ENCODE assay signal across 25 cellular contexts in the genomic region with DNA sequence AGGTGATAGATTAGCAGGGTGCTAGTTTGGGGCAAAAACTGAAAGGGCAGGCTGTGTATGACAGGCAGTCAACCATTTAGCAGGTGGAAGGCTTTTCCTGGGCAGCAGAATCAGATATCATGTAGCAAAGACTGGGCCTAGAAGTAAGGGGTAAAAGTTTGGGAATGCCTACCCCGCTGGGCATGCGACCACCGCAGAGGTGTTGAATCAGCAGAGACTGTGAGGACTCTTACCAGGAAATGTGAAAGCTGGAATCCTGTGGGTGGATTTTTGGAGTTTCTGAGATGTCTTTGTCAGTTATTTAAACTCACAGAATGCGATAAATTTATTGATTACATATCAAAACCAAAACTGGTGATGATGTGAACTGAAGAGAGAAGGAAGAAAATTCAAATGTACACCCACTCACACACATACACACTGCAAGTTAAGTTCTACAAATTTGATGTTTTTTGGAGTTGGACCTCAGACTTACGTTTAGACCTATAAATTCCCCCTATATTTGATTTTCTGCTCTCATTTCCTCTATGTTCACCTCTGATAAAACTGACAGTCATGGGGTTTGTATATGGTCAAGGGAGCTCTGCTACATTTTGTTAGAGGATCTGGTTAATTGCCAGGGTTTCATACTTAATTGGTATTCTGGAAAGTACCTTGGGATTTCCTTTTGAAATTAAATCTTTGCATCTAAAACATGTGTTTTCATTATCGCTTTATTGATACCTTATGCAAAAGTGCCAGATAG.
DNase-seq lines count a peak whose midpoint lies in the region; ATAC-seq and TF ChIP-seq lines count a peak whose summit lies in the region.
"Had no signal": no experiment of that assay in that cellular context is flagged by ENCODE, and none has a peak within 500 bp of the region (broad histone marks: within the 10 kb centered on the region; RNA-seq: fewer than 3 reads in every experiment).

No MANE protein-coding gene starts in this region.

- intact Hi-C loops in activated CD4-positive, alpha-beta memory T cell treated with anti-CD3 and anti-CD28 coated beads for 36 hours (cut with micrococcal nuclease), result no loop called here

- H3K27me3 Mint-ChIP-seq in neural crest cell (ENCODE audit: low read depth) (no peaks in the 10 kb centered on the region), endodermal cell (ENCODE audit: insufficient read depth) (no peaks in the 10 kb centered on the region)
- H3K27me3 Mint-ChIP-seq in activated CD4-positive, alpha-beta memory T cell treated with anti-CD3 and anti-CD28 coated beads for 36 hours, result no peaks in the 10 kb centered on the region
- H3K27me3 Mint-ChIP-seq: B cell had no signal

- POLR2A ChIA-PET in activated CD4-positive, alpha-beta memory T cell treated with anti-CD3 and anti-CD28 coated beads for 36 hours (lab: Charles Lee), result no interaction called here

- DNase-seq in astrocyte of the hippocampus (ENCODE audit: low read depth, low spot score) (peak; percentile 44), neural crest cell (ENCODE audit: low read depth, low spot score) (no peak), endodermal cell (no peak)
- no peak for DNase-seq in activated CD4-positive, alpha-beta memory T cell treated with anti-CD3 and anti-CD28 coated beads for 36 hours
- DNase-seq: activated CD4-positive, alpha-beta T cell treated with anti-CD3 and anti-CD28 coated beads, Interleukin-2, amount 50 U/mL, for 1 hour; activated naive CD4-positive, alpha-beta T cell treated with anti-CD3 and anti-CD28 coated beads, Interleukin-2, amount 50 U/mL, for 16 hours; caudate nucleus; COR-L47; H7; NCI-H2029 treated with DMSO at 0.1 percent for 48 hours; NCI-H2227 treated with DMSO at 0.1 percent for 48 hours; occipital lobe; stimulated activated CD4-positive, alpha-beta T cell treated with anti-CD3 and anti-CD28 coated beads, Interleukin-4, amount 100 ng/mL, for 1 hour; stimulated activated naive CD4-positive, alpha-beta T cell treated with Interleukin-2 at 50 U/mL for 16 hours; testis; uterus had no signal

- H3K4me3 ChIP-seq in BLaER1 treated with 17β-estradiol and CSF1 and Interleukin-3, amounts not matched to agents 10 nM and 100 nM, result no peak overlapping the region
- no peak overlapping the region for H3K4me3 ChIP-seq in endodermal cell (ENCODE audit: low read length)
- H3K4me3 ChIP-seq: gastroesophageal sphincter, lung, testis, uterus had no signal

- H3K9me3 Mint-ChIP-seq in neural crest cell, result peaks cover 40% of the 10 kb centered on the region
- H3K9me3 Mint-ChIP-seq in endodermal cell, result peaks cover 10% of the 10 kb centered on the region
- H3K9me3 Mint-ChIP-seq in activated CD4-positive, alpha-beta memory T cell treated with anti-CD3 and anti-CD28 coated beads for 36 hours, result peaks cover 6% of the 10 kb centered on the region
- H3K9me3 Mint-ChIP-seq: T-helper 2 cell treated with Interferon-gamma antibody and Interleukin-4, amounts not matched to agents 5 μg/mL and 100 μg/mL, for 36 hours had no signal

- peaks cover 19% of the 10 kb centered on the region for H3K36me3 Mint-ChIP-seq in neural crest cell (ENCODE audit: low read depth)
- no peaks in the 10 kb centered on the region for H3K36me3 Mint-ChIP-seq in endodermal cell (ENCODE audit: low read depth)
- no peaks in the 10 kb centered on the region for H3K36me3 Mint-ChIP-seq in activated CD4-positive, alpha-beta memory T cell treated with anti-CD3 and anti-CD28 coated beads for 36 hours

- 93 to 95% methylated on average over 3 to 5 of the region's 6 CpGs for WGBS in endodermal cell (ENCODE audit: insufficient coverage in 1 of 2, insufficient read length in 1 of 2), 2 experiments

- peak; percentile 12 for ATAC-seq in HG02852 (IDR thresholded peaks at IDR 0.05; ENCODE audit: unreplicated experiment)
- ATAC-seq in GM18867 (IDR thresholded peaks at IDR 0.05; ENCODE audit: unreplicated experiment), result no peak
- no peak for ATAC-seq in GM18858 (IDR thresholded peaks at IDR 0.05; ENCODE audit: unreplicated experiment)
- ATAC-seq: gastroesophageal sphincter had no signal

- H3K4me2 ChIP-seq in BLaER1 treated with 17β-estradiol and CSF1 and Interleukin-3, amounts not matched to agents 10 nM and 100 nM, result peak overlapping the region in 7 of 11 experiments; percentile 2 to 48 (median 29); a peak in 9 of 22 replicates

- H3K27me3 ChIP-seq in BLaER1 treated with 17β-estradiol and CSF1 and Interleukin-3, amounts not matched to agents 10 nM and 100 nM, result no peaks in the 10 kb centered on the region
- no peaks in the 10 kb centered on the region for H3K27me3 ChIP-seq in endodermal cell (ENCODE audit: control insufficient read depth, insufficient read depth, low read length, poor library complexity, severe bottlenecking)
- H3K27me3 ChIP-seq: gastroesophageal sphincter, testis, uterus had no signal

- no peak overlapping the region for H3K9ac ChIP-seq in BLaER1 treated with 17β-estradiol and CSF1 and Interleukin-3, amounts not matched to agents 10 nM and 100 nM
- H3K9ac ChIP-seq in endodermal cell (ENCODE audit: extremely low read depth, low read length, poor library complexity, severe bottlenecking), result no peak overlapping the region

- peaks cover 0 to 11% (median 7%) of the 10 kb centered on the region in 10 experiments; a peak in 11 of 20 replicates for H3K4me1 ChIP-seq in BLaER1 treated with 17β-estradiol and CSF1 and Interleukin-3, amounts not matched to agents 10 nM and 100 nM
- no peaks in the 10 kb centered on the region for H3K4me1 ChIP-seq in endodermal cell (ENCODE audit: control insufficient read depth, insufficient read depth, low read length)
- H3K4me1 ChIP-seq: gastroesophageal sphincter, testis, uterus had no signal

- TF ChIP-seq CTCF in neural crest cell (conservative IDR thresholded peaks at IDR 0.05) (no peak), endodermal cell (conservative IDR thresholded peaks at IDR 0.05) (no peak)

- no peaks in the 10 kb centered on the region for H4K20me1 ChIP-seq in BLaER1 treated with 17β-estradiol and CSF1 and Interleukin-3, amounts not matched to agents 10 nM and 100 nM

- H3K27ac ChIP-seq in BLaER1 treated with 17β-estradiol and CSF1 and Interleukin-3, amounts not matched to agents 10 nM and 100 nM, result no peak overlapping the region
- no peak overlapping the region for H3K27ac ChIP-seq in endodermal cell (ENCODE audit: low read depth, low read length)
- H3K27ac ChIP-seq: gastroesophageal sphincter, testis, uterus, VCaP had no signal

- H3K27ac Mint-ChIP-seq in neural crest cell (ENCODE audit: unreplicated experiment) (peak overlapping the region; percentile 31), endodermal cell (no peak overlapping the region)
- H3K27ac Mint-ChIP-seq in activated CD4-positive, alpha-beta memory T cell treated with anti-CD3 and anti-CD28 coated beads for 36 hours, result no peak overlapping the region
- H3K27ac Mint-ChIP-seq: B cell; T-helper 2 cell treated with Interferon-gamma antibody and Interleukin-4, amounts not matched to agents 5 μg/mL and 100 μg/mL, for 36 hours had no signal

- H3K4me1 Mint-ChIP-seq in neural crest cell (peaks cover 17% of the 10 kb centered on the region), endodermal cell (no peaks in the 10 kb centered on the region)
- no peaks in the 10 kb centered on the region for H3K4me1 Mint-ChIP-seq in activated CD4-positive, alpha-beta memory T cell treated with anti-CD3 and anti-CD28 coated beads for 36 hours (ENCODE audit: low read depth)

- H3K36me3 ChIP-seq in BLaER1 treated with 17β-estradiol and CSF1 and Interleukin-3, amounts not matched to agents 10 nM and 100 nM, result no peaks in the 10 kb centered on the region
- H3K36me3 ChIP-seq in endodermal cell (ENCODE audit: control insufficient read depth, insufficient read depth, low read length), result no peaks in the 10 kb centered on the region
- H3K36me3 ChIP-seq: gastroesophageal sphincter, uterus had no signal

- CTCF ChIA-PET in activated CD4-positive, alpha-beta memory T cell treated with anti-CD3 and anti-CD28 coated beads for 36 hours (lab: Charles Lee), result no interaction called here

- H3K4me3 Mint-ChIP-seq in neural crest cell (no peak overlapping the region), endodermal cell (no peak overlapping the region)
- no peak overlapping the region for H3K4me3 Mint-ChIP-seq in activated CD4-positive, alpha-beta memory T cell treated with anti-CD3 and anti-CD28 coated beads for 36 hours
- H3K4me3 Mint-ChIP-seq: B cell; T-helper 2 cell treated with Interferon-gamma antibody and Interleukin-4, amounts not matched to agents 5 μg/mL and 100 μg/mL, for 36 hours had no signal

- H3K9me3 ChIP-seq in BLaER1 treated with 17β-estradiol and CSF1 and Interleukin-3, amounts not matched to agents 10 nM and 100 nM (replicated peaks in 1 of 11), result peaks cover 0 to 21% (median 6%) of the 10 kb centered on the region in 11 experiments; a peak in 13 of 22 replicates
- peaks cover 9% of the 10 kb centered on the region for H3K9me3 ChIP-seq in endodermal cell (ENCODE audit: control insufficient read depth, low read length)
- H3K9me3 ChIP-seq: gastroesophageal sphincter, testis, uterus had no signal
